ENCODE assay signal across 19 cellular contexts in the genomic region with DNA sequence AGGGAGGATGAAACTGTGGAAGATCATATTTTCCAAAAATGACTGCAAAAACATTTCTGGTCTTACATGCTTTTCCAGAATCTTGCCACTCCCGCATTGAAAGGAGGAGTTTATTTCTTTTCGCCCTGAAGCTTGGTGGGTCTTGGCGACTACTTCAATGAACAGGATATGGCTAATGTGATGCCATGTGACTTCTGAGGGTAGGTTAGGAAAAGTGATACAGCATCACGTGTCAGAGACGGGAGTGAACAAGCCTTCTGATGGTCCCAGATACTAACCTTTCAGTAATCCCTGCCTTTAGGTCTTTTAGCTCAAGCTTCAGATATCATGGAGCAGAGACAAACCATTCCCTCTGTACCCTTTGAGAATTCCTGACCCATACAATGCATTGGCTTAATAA.
DNase-seq lines count a peak whose midpoint lies in the region; ATAC-seq, FAIRE-seq and TF ChIP-seq lines count a peak whose summit lies in the region.
"Had no signal": no experiment of that assay in that cellular context is flagged by ENCODE, and none has a peak within 500 bp of the region (broad histone marks: within the 10 kb centered on the region; RNA-seq: fewer than 3 reads in every experiment).

No MANE protein-coding gene starts in this region.

- intact Hi-C loops in colonic mucosa (cut with DNase I) = no loop called here

- no peak overlapping the region for H3K9ac ChIP-seq in colonic mucosa (ENCODE audit: low read depth in 2 of 2, low read length in 2 of 2)
- H3K9ac ChIP-seq: KMS-11 had no signal

- H3K4me3 ChIP-seq in bronchial epithelial cell (ENCODE audit: low read depth, low read length) = no peak overlapping the region
- no peak overlapping the region for H3K4me3 ChIP-seq in colonic mucosa

- H3K27me3 ChIP-seq in bronchial epithelial cell (ENCODE audit: control insufficient read depth, insufficient read depth, low read length) = no peaks in the 10 kb centered on the region
- no peaks in the 10 kb centered on the region for H3K27me3 ChIP-seq in foreskin keratinocyte
- H3K27me3 ChIP-seq in colonic mucosa = no peaks in the 10 kb centered on the region
- H3K27me3 ChIP-seq: BE2C had no signal

- no peaks in the 10 kb centered on the region for H3K9me3 ChIP-seq in colonic mucosa
- H3K9me3 ChIP-seq: BE2C, Caco-2 had no signal

- H3K36me3 ChIP-seq in bronchial epithelial cell (ENCODE audit: control insufficient read depth, insufficient read depth, low read length) = no peaks in the 10 kb centered on the region
- H3K36me3 ChIP-seq in colonic mucosa = no peaks in the 10 kb centered on the region
- H3K36me3 ChIP-seq: BE2C had no signal

- TF ChIP-seq CTCF in bronchial epithelial cell (IDR thresholded peaks at IDR 0.05; ENCODE audit: insufficient read depth, low read length, severe bottlenecking) (no peak), foreskin keratinocyte (conservative IDR thresholded peaks at IDR 0.05) (no peak), omental fat pad (IDR thresholded peaks at IDR 0.05) (no peak), colonic mucosa (IDR thresholded peaks at IDR 0.05) (no peak)

- FAIRE-seq in bronchial epithelial cell (lab: Jason Lieb, UNC) = peak; percentile 58
- FAIRE-seq: H1 had no signal

- DNase-seq in COLO829 (ENCODE audit: low spot score) (peak; percentile 83), HT1080 (ENCODE audit: low read depth) (peak; percentile 51), bronchial epithelial cell (ENCODE audit: low read depth) (peak; percentile 43), foreskin keratinocyte (peak; percentile 44 to 59), omental fat pad (ENCODE audit: low spot score) (no peak), colonic mucosa (no peak), HPDE6-E6E7 (ENCODE audit: extremely low spot score) (no peak)
- DNase-seq: BE2C; C1 segment of cervical spinal cord; Caco-2; CD4-positive, CD25-positive, alpha-beta regulatory T cell; CD8-positive, alpha-beta memory T cell; DMS79 treated with DMSO at 0.1 percent for 48 hours; GF-D8; H9 had no signal

- H3K27ac ChIP-seq in foreskin keratinocyte (no peak overlapping the region), colonic mucosa (no peak overlapping the region)
- H3K27ac ChIP-seq: HL-60, KMS-11 had no signal

- no peaks in the 10 kb centered on the region for H3K4me1 ChIP-seq in foreskin keratinocyte
- no peaks in the 10 kb centered on the region for H3K4me1 ChIP-seq in colonic mucosa
- H3K4me1 ChIP-seq: BE2C, Caco-2 had no signal

- ATAC-seq in foreskin keratinocyte = peak; percentile 73
- no peak for ATAC-seq in omental fat pad (ENCODE audit: low FRiP score)
- ATAC-seq in HG03139 (IDR thresholded peaks at IDR 0.05; ENCODE audit: unreplicated experiment) = no peak

Comparison
In these comparisons a context has a peak if more than half of its experiments do, and no peak if none do; other contexts are left out.
1. DNase-seq: peak in COLO829 (single experiment), HT1080 (single experiment), bronchial epithelial cell (single experiment) and foreskin keratinocyte (2 of 2); none in omental fat pad (single experiment), colonic mucosa (single experiment) and HPDE6-E6E7 (single experiment).